In genomic region chr7:136956232-136956631, GRCh38 we compare ENCODE assay signal across 19 cellular contexts.
DNase-seq lines count a peak whose midpoint lies in the region; ATAC-seq and FAIRE-seq lines count a peak whose summit lies in the region.
"Had no signal": no experiment of that assay in that cellular context is flagged by ENCODE, and none has a peak within 500 bp of the region (broad histone marks: within the 10 kb centered on the region; RNA-seq: fewer than 3 reads in every experiment).

No MANE protein-coding gene starts in this region.

- no peak overlapping the region for H3K27ac Mint-ChIP-seq in activated CD4-positive, alpha-beta T cell treated with anti-CD3 and anti-CD28 coated beads for 36 hours
- H3K27ac Mint-ChIP-seq: activated naive CD8-positive, alpha-beta T cell; immature natural killer cell; stimulated activated memory B cell treated with anti-CD40 and anti-IgM and Interleukin-4, amounts not matched to agents 10 μg/mL and 1 μg/mL and 100 μg/mL, for 72 hours had no signal

- intact Hi-C loops in activated CD4-positive, alpha-beta T cell treated with anti-CD3 and anti-CD28 coated beads for 36 hours (cut with DNase I, micrococcal nuclease): no loop called here

- CTCF ChIA-PET in activated CD4-positive, alpha-beta T cell treated with anti-CD3 and anti-CD28 coated beads for 36 hours (lab: Charles Lee): no interaction called here

- peaks cover 18% of the 10 kb centered on the region for H3K9me3 Mint-ChIP-seq in activated CD4-positive, alpha-beta T cell treated with anti-CD3 and anti-CD28 coated beads for 36 hours (ENCODE audit: low read depth)

- ATAC-seq in GM18858 (IDR thresholded peaks at IDR 0.05; ENCODE audit: unreplicated experiment) (no peak), HG02870 (IDR thresholded peaks at IDR 0.05; ENCODE audit: unreplicated experiment) (no peak)
- ATAC-seq in activated CD4-positive, alpha-beta T cell treated with anti-CD3 and anti-CD28 coated beads for 36 hours: no peak
- ATAC-seq: HepG2; mucosa of descending colon; stimulated activated memory B cell treated with anti-CD40 and anti-IgM and Interleukin-4, amounts not matched to agents 10 μg/mL and 1 μg/mL and 100 μg/mL, for 72 hours had no signal

- H3K27me3 ChIP-seq in adipocyte (replicated peaks; ENCODE audit: control insufficient read depth, insufficient read depth, low read length): no peaks in the 10 kb centered on the region

- DNase-seq in AG08395 (ENCODE audit: low spot score) (peak; percentile 44), HT1080 (ENCODE audit: low read depth) (peak; percentile 60), adipocyte (ENCODE audit: low read depth) (peak; percentile 55)
- DNase-seq in activated CD4-positive, alpha-beta T cell treated with anti-CD3 and anti-CD28 coated beads for 36 hours: no peak
- no peak for DNase-seq in activated CD4-positive, alpha-beta T cell treated with anti-CD3 and anti-CD28 coated beads for 4 hours
- DNase-seq: immature natural killer cell; mucosa of descending colon; NCI-H1436; NCI-H524; SJCRH30; stimulated activated CD4-positive, alpha-beta T cell treated with anti-CD3 and anti-CD28 coated beads, Interleukin-4, amount 100 ng/mL, for 24 hours; WERI-Rb-1 had no signal

- H3K36me3 Mint-ChIP-seq in activated CD4-positive, alpha-beta T cell treated with anti-CD3 and anti-CD28 coated beads for 36 hours (ENCODE audit: low read depth): no peaks in the 10 kb centered on the region
- H3K36me3 Mint-ChIP-seq: activated naive CD8-positive, alpha-beta T cell; immature natural killer cell; stimulated activated memory B cell treated with anti-CD40 and anti-IgM and Interleukin-4, amounts not matched to agents 10 μg/mL and 1 μg/mL and 100 μg/mL, for 72 hours had no signal

- FAIRE-seq in islet of Langerhans (lab: Jason Lieb, UNC): peak; percentile 5
- FAIRE-seq: colon, HepG2 had no signal

- H3K4me3 Mint-ChIP-seq in activated CD4-positive, alpha-beta T cell treated with anti-CD3 and anti-CD28 coated beads for 36 hours: no peak overlapping the region
- H3K4me3 Mint-ChIP-seq: activated naive CD8-positive, alpha-beta T cell; immature natural killer cell; stimulated activated memory B cell treated with anti-CD40 and anti-IgM and Interleukin-4, amounts not matched to agents 10 μg/mL and 1 μg/mL and 100 μg/mL, for 72 hours had no signal

- H3K9ac ChIP-seq in adipocyte (ENCODE audit: low read length): no peak overlapping the region

- no peak overlapping the region for H3K4me3 ChIP-seq in adipocyte (ENCODE audit: low read length)
- H3K4me3 ChIP-seq: mucosa of descending colon, SJCRH30 had no signal

- no peaks in the 10 kb centered on the region for H3K36me3 ChIP-seq in adipocyte (ENCODE audit: control insufficient read depth, insufficient read depth, low read length, severe bottlenecking)
- H3K36me3 ChIP-seq: SJCRH30, WERI-Rb-1 had no signal

- no peaks in the 10 kb centered on the region for H3K9me3 ChIP-seq in adipocyte (ENCODE audit: control insufficient read depth, low read length)
- H3K9me3 ChIP-seq: SJCRH30 had no signal

- POLR2A ChIA-PET in activated CD4-positive, alpha-beta T cell treated with anti-CD3 and anti-CD28 coated beads for 36 hours (lab: Charles Lee): interaction anchor here (0.7 kb wide), 1 partner anchor 81 kb away, joined by 10 read pairs; no protein-coding TSS in a partner anchor

- no peaks in the 10 kb centered on the region for H3K27me3 Mint-ChIP-seq in activated CD4-positive, alpha-beta T cell treated with anti-CD3 and anti-CD28 coated beads for 36 hours
- H3K27me3 Mint-ChIP-seq: activated naive CD8-positive, alpha-beta T cell; stimulated activated memory B cell treated with anti-CD40 and anti-IgM and Interleukin-4, amounts not matched to agents 10 μg/mL and 1 μg/mL and 100 μg/mL, for 72 hours had no signal

- peaks cover 10% of the 10 kb centered on the region for H3K4me1 ChIP-seq in adipocyte (ENCODE audit: control insufficient read depth, insufficient read depth, low read length)
- H3K4me1 ChIP-seq: SJCRH30 had no signal

- no peaks in the 10 kb centered on the region for H3K4me1 Mint-ChIP-seq in activated CD4-positive, alpha-beta T cell treated with anti-CD3 and anti-CD28 coated beads for 36 hours
- H3K4me1 Mint-ChIP-seq: immature natural killer cell; stimulated activated memory B cell treated with anti-CD40 and anti-IgM and Interleukin-4, amounts not matched to agents 10 μg/mL and 1 μg/mL and 100 μg/mL, for 72 hours had no signal

Comparison
In these comparisons a context has a peak if more than half of its experiments do, and no peak if none do; other contexts are left out.
1. DNase-seq: peak in AG08395 (single experiment), HT1080 (single experiment) and adipocyte (single experiment); none in activated CD4-positive, alpha-beta T cell treated with anti-CD3 and anti-CD28 coated beads for 36 hours (single experiment) and activated CD4-positive, alpha-beta T cell treated with anti-CD3 and anti-CD28 coated beads for 4 hours (0 of 2).